Comparison of ENCODE assay signal across 1 cellular context in the genomic region with DNA sequence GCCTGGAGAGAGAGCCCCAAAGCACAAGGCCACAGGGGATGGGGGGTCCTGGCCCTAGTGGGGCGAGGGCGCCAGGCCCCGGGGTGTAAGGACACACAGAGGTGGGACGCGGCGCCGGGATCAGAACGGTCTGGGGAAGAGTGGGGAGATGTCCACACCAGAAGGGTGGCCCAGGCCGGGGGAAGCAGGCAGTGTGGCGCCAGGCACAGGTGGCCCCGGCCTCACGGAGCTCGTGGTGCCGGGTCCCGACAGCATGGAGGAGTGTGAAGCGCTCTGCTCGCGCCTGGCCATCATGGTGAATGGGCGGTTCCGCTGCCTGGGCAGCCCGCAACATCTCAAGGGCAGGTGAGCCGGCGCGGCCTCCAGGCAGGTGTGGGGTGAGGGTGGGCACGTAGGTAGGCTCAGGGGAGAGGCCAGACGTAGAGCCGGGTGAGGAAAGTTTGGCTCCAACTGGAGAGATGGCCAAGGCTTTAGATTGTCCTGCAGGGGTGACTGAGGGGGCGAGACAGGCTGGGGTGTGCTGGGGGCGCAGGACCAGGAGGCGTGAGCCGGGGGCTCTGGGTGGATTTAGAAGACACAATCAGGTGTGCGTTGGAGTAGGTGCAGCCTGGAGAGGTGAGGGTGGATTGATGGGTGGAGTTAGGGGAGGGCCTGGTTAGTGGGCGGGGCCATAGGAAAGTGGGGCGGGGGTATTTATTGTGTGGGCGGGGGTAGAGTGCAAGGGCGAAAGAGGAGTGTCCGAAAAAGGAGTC.
TF ChIP-seq lines count a peak whose summit lies in the region.

No MANE protein-coding gene starts in this region.

TF ChIP-seq in SK-N-SH, 30 proteins besides CTCF, POLR2A, EP300 and RAD21:
- TF ChIP-seq FOSL2 (IDR thresholded peaks at IDR 0.05; ENCODE audit: borderline replicate concordance, low read depth) = no peak
- no peak for TF ChIP-seq TCF12 (IDR thresholded peaks at IDR 0.05)
- no peak for TF ChIP-seq EZH2phosphoT487 (IDR thresholded peaks at IDR 0.05; ENCODE audit: borderline replicate concordance, low read depth)
- no peak for TF ChIP-seq GABPA (IDR thresholded peaks at IDR 0.05; ENCODE audit: low read depth)
- no peak for TF ChIP-seq POLR2AphosphoS5 (IDR thresholded peaks at IDR 0.05; ENCODE audit: low read depth, low read length)
- TF ChIP-seq SIN3A (IDR thresholded peaks at IDR 0.05; ENCODE audit: borderline replicate concordance, low read depth, low read length) = no peak
- no peak for TF ChIP-seq NFIC (IDR thresholded peaks at IDR 0.05; ENCODE audit: borderline replicate concordance)
- TF ChIP-seq CHD2 (IDR thresholded peaks at IDR 0.05; ENCODE audit: low read length, partially characterized antibody) = no peak
- no peak for TF ChIP-seq GATA2 (CRISPR knock-in tag; IDR thresholded peaks at IDR 0.05)
- TF ChIP-seq JUND (IDR thresholded peaks at IDR 0.05) = no peak
